In the genomic region with DNA sequence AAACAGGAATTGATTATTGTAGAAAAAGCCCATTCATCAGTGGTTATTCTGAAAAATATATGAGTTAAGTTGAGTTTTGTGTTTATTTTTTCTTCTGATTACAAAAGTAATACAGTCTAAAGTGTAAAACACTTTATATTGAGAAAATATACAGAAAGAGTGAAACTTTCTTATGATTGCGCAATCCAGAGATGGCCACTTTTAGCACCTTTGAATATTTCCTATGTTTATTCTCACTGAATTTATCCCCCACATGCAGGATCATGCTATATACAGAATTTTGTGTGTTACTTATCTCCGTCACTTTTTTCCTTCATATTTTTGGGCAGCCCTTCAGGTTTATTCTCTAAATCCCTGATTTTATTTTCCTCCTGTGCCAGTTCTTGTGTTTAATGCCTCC, we compare ENCODE assay signal across 2 cellular contexts.
TF ChIP-seq lines count a peak whose summit lies in the region.

No MANE protein-coding gene starts in this region.

TF ChIP-seq in HepG2, 621 proteins besides CTCF, POLR2A, EP300 and RAD21:
- peak; percentile 90 for TF ChIP-seq CEBPB (IDR thresholded peaks at IDR 0.05; ENCODE audit: borderline replicate concordance, low read depth, low read length)
- TF ChIP-seq, protein P1, sequence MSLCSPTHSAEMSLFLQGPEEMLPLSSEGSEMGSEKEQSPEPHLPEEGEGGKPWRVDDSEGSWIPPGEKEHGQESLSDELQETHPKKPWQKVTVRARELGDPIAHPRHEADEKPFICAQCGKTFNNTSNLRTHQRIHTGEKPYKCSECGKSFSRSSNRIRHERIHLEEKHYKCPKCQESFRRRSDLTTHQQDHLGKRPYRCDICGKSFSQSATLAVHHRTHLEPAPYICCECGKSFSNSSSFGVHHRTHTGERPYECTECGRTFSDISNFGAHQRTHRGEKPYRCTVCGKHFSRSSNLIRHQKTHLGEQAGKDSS (CRISPR knock-in tag; IDR thresholded peaks at IDR 0.05; ENCODE audit: borderline replicate concordance, low read depth), result no peak
TF ChIP-seq in HepG2: peak in this region for 1.

TF ChIP-seq in H1, 55 proteins besides CTCF, POLR2A, EP300 and RAD21 (continued from another document):
- TF ChIP-seq SP4 (IDR thresholded peaks at IDR 0.05; ENCODE audit: low read length) (no peak), CBX5 (IDR thresholded peaks at IDR 0.05; ENCODE audit: low read depth, low read length) (no peak), YY1 (IDR thresholded peaks at IDR 0.05; ENCODE audit: low read depth, low read length) (no peak), CEBPB (IDR thresholded peaks at IDR 0.05; ENCODE audit: low read depth, low read length) (peak; percentile 99)
TF ChIP-seq in H1: peak in this region for 1.
